Comparison of ENCODE assay signal across 21 cellular contexts in the genomic region with DNA sequence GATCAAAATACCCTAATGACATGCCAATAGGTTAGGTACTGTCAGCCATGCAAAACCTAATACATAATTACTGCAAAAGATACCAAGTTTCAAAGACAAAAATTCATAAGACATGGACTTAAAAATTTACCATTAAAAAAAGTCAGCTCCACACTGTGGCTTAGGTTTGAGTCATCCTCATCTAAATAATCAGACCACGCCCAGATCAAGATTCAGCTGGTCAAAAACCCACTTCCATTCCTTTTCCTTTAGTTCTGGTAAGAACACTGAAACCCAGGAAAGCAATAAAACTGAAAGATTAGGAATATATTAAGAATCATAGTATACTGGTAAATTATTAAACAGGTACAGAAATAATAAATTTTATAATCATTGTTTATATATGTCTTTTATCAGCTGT.
A peak's percentile ranks its signal among the peaks of the same experiment; 100 is the strongest.
DNase-seq lines count a peak whose midpoint lies in the region; ATAC-seq and TF ChIP-seq lines count a peak whose summit lies in the region.
"Had no signal": no experiment of that assay in that cellular context is flagged by ENCODE, and none has a peak within 500 bp of the region (broad histone marks: within the 10 kb centered on the region; RNA-seq: fewer than 3 reads in every experiment).

No MANE protein-coding gene starts in this region.

- H4K20me1 ChIP-seq in PC-3 (ENCODE audit: low read length) (no peaks in the 10 kb centered on the region), fibroblast of lung (ENCODE audit: control insufficient read depth, extremely low read depth, insufficient read depth, low read length) (no peaks in the 10 kb centered on the region)

- H3K4me3 Mint-ChIP-seq in activated naive CD8-positive, alpha-beta T cell, result no peak overlapping the region
- H3K4me3 Mint-ChIP-seq in activated naive CD8-positive, alpha-beta T cell treated with anti-CD3 and anti-CD28 coated beads for 36 hours, result no peak overlapping the region
- H3K4me3 Mint-ChIP-seq in Caco-2 (ENCODE audit: unreplicated experiment), result no peak overlapping the region
- H3K4me3 Mint-ChIP-seq: activated T-cell treated with anti-CD3 and anti-CD28 coated beads, Interleukin-2, amount 50 U/mL, for 4 hours; endodermal cell; stimulated activated naive CD8-positive, alpha-beta T cell treated with anti-CD3 and anti-CD28 coated beads, Interleukin-15, Interleukin-2, amounts not matched to agents 100 ng/mL and 50 ng/mL, for 24 hours had no signal

- H3K4me1 ChIP-seq in PC-3 (ENCODE audit: insufficient read depth, low read length) (peaks cover 4% of the 10 kb centered on the region; the same call in 1 of the 2 replicates), fibroblast of lung (ENCODE audit: control insufficient read depth, extremely low read depth, insufficient read depth, low read length) (peaks cover 3% of the 10 kb centered on the region), Caco-2 (no peaks in the 10 kb centered on the region)

- peaks cover 62% of the 10 kb centered on the region for H3K4me1 Mint-ChIP-seq in activated naive CD8-positive, alpha-beta T cell (ENCODE audit: low read depth)
- peaks cover 62% of the 10 kb centered on the region for H3K4me1 Mint-ChIP-seq in activated naive CD8-positive, alpha-beta T cell treated with anti-CD3 and anti-CD28 coated beads for 36 hours
- no peaks in the 10 kb centered on the region for H3K4me1 Mint-ChIP-seq in Caco-2 (ENCODE audit: low read depth, unreplicated experiment)
- H3K4me1 Mint-ChIP-seq: endodermal cell had no signal

- peak overlapping the region; percentile 16 for H3K27ac Mint-ChIP-seq in activated naive CD8-positive, alpha-beta T cell
- H3K27ac Mint-ChIP-seq in activated naive CD8-positive, alpha-beta T cell treated with anti-CD3 and anti-CD28 coated beads for 36 hours, result no peak overlapping the region
- no peak overlapping the region for H3K27ac Mint-ChIP-seq in Caco-2 (ENCODE audit: unreplicated experiment)
- H3K27ac Mint-ChIP-seq: endodermal cell had no signal

- H3K4me2 ChIP-seq in PC-3 (ENCODE audit: low read length) (no peak overlapping the region), fibroblast of lung (ENCODE audit: extremely low read depth, insufficient read depth, low read length) (no peak overlapping the region)

- no peaks in the 10 kb centered on the region for H3K9me2 ChIP-seq in PC-3 (replicated peaks; ENCODE audit: low read length)

- H3K36me3 ChIP-seq in PC-3 (ENCODE audit: low read depth, low read length) (no peaks in the 10 kb centered on the region), fibroblast of lung (ENCODE audit: control insufficient read depth, insufficient read depth, low read length) (peaks cover 2% of the 10 kb centered on the region), Caco-2 (ENCODE audit: control insufficient read depth, insufficient read depth, low read length) (no peaks in the 10 kb centered on the region)

- H3K27me3 Mint-ChIP-seq in activated naive CD8-positive, alpha-beta T cell, result no peaks in the 10 kb centered on the region
- no peaks in the 10 kb centered on the region for H3K27me3 Mint-ChIP-seq in activated naive CD8-positive, alpha-beta T cell treated with anti-CD3 and anti-CD28 coated beads for 36 hours
- H3K27me3 Mint-ChIP-seq in Caco-2 (ENCODE audit: insufficient read depth, unreplicated experiment), result no peaks in the 10 kb centered on the region
- H3K27me3 Mint-ChIP-seq: stimulated activated naive CD8-positive, alpha-beta T cell treated with anti-CD3 and anti-CD28 coated beads, Interleukin-15, Interleukin-2, amounts not matched to agents 100 ng/mL and 50 ng/mL, for 24 hours had no signal

- H3K79me2 ChIP-seq in PC-3 (ENCODE audit: low read length) (no peaks in the 10 kb centered on the region), fibroblast of lung (ENCODE audit: control insufficient read depth, insufficient read depth, low read length) (no peaks in the 10 kb centered on the region)

- ATAC-seq in PC-3 (0 out of 2 replicates have a peak, but pooled peaks have one; percentile 24), GM18858 (IDR thresholded peaks at IDR 0.05; ENCODE audit: unreplicated experiment) (no peak)
- ATAC-seq: HepG2, right cardiac atrium had no signal

- no peak overlapping the region for H3K4me3 ChIP-seq in PC-3 (ENCODE audit: low read length)
- H3K4me3 ChIP-seq in fibroblast of lung (replicated peaks in 1 of 4; ENCODE audit: control extremely low read depth in 1 of 4, insufficient read depth in 1 of 4, low read depth in 3 of 4, low read length in 4 of 4), result no peak overlapping the region
- no peak overlapping the region for H3K4me3 ChIP-seq in Caco-2 (ENCODE audit: low read depth, low read length)
- H3K4me3 ChIP-seq: upper lobe of left lung had no signal

- H3K9me3 ChIP-seq in PC-3 (ENCODE audit: low read length) (no peaks in the 10 kb centered on the region), fibroblast of lung (ENCODE audit: control insufficient read depth, insufficient read depth, low read depth, low read length) (no peaks in the 10 kb centered on the region), Caco-2 (no peaks in the 10 kb centered on the region)
- H3K9me3 ChIP-seq: upper lobe of left lung had no signal

- H3K9ac ChIP-seq in PC-3 (ENCODE audit: low read length) (no peak overlapping the region), fibroblast of lung (ENCODE audit: insufficient read depth, low read length) (no peak overlapping the region)

- intact Hi-C loops in PC-3 (cut with micrococcal nuclease), result no loop called here
- intact Hi-C loops in Caco-2 (cut with micrococcal nuclease; ENCODE audit: unreplicated experiment), result no loop called here

- DNase-seq in activated naive CD8-positive, alpha-beta T cell treated with anti-CD3 and anti-CD28 coated beads for 36 hours, result no peak
- peak; percentile 19 for DNase-seq in PC-3
- DNase-seq in fibroblast of lung (ENCODE audit: low read depth in 2 of 2), result peak; percentile 48 to 52
- DNase-seq in NCI-H2029 treated with DMSO at 0.1 percent for 48 hours (lab: John Stamatoyannopoulos, UW), result no peak
- DNase-seq in Caco-2, result no peak
- no peak for DNase-seq in dermis blood vessel endothelial cell
- DNase-seq: ACHN; activated CD4-positive, alpha-beta T cell treated with anti-CD3 and anti-CD28 coated beads for 48 hours; activated T-cell treated with anti-CD3 and anti-CD28 coated beads, Interleukin-2, amount 50 U/mL, for 4 hours; endodermal cell; foreskin melanocyte; NCI-H1092; NCI-H2107; NCI-H526; nucleus accumbens; right cardiac atrium; upper lobe of left lung had no signal

- TF ChIP-seq CTCF in PC-3 (conservative IDR thresholded peaks at IDR 0.05; ENCODE audit: low read depth, low read length) (no peak), fibroblast of lung (conservative IDR thresholded peaks at IDR 0.05 in 1 of 2, IDR thresholded peaks at IDR 0.05 in 1 of 2; ENCODE audit: low read depth in 1 of 2, low read length in 2 of 2) (no peak), Caco-2 (IDR thresholded peaks at IDR 0.05; ENCODE audit: insufficient read depth in 1 of 2, low read depth in 1 of 2, low read length in 1 of 2, severe bottlenecking in 1 of 2, unreplicated experiment in 1 of 2) (no peak)

- no peaks in the 10 kb centered on the region for H3K9me3 Mint-ChIP-seq in activated naive CD8-positive, alpha-beta T cell (ENCODE audit: low read depth)
- H3K9me3 Mint-ChIP-seq in activated naive CD8-positive, alpha-beta T cell treated with anti-CD3 and anti-CD28 coated beads for 36 hours, result peaks cover 17% of the 10 kb centered on the region
- H3K9me3 Mint-ChIP-seq in Caco-2 (ENCODE audit: unreplicated experiment), result no peaks in the 10 kb centered on the region
- H3K9me3 Mint-ChIP-seq: activated T-cell treated with anti-CD3 and anti-CD28 coated beads, Interleukin-2, amount 50 U/mL, for 4 hours; endodermal cell had no signal

- H2AFZ ChIP-seq in PC-3 (ENCODE audit: low read length), result no peak overlapping the region
- H2AFZ ChIP-seq in fibroblast of lung (ENCODE audit: low read length), result no peak overlapping the region

- POLR2A ChIA-PET in PC-3 (lab: Charles Lee; ENCODE audit: unreplicated experiment) (interaction anchor here (0.5 kb wide), 1 partner anchor 81 kb away, joined by 3 read pairs; no protein-coding TSS in a partner anchor), Caco-2 (lab: Charles Lee) (no interaction called here)

- CTCF ChIA-PET in PC-3 (lab: Charles Lee), result interaction anchor here (0.6 kb wide), 1 partner anchor 207 kb away, joined by 5 read pairs; no protein-coding TSS in a partner anchor
- CTCF ChIA-PET in Caco-2 (lab: Charles Lee), result no interaction called here

- H3K27ac ChIP-seq in PC-3 (ENCODE audit: low read length) (no peak overlapping the region), fibroblast of lung (ENCODE audit: insufficient read depth, low read length) (no peak overlapping the region)
- H3K27ac ChIP-seq: upper lobe of left lung had no signal

- no peaks in the 10 kb centered on the region for H3F3A ChIP-seq in PC-3 (ENCODE audit: low read length, unreplicated experiment)

- BruUV-seq in PC-3 (replicated peaks; lab: Mats Ljungman, UMichigan) (no TSS peak), Caco-2 (replicated peaks; lab: Mats Ljungman, UMichigan) (no TSS peak)

- H3K27me3 ChIP-seq in PC-3 (ENCODE audit: low read length), result no peaks in the 10 kb centered on the region
- H3K27me3 ChIP-seq in fibroblast of lung (ENCODE audit: control insufficient read depth, insufficient read depth, low read length), result no peaks in the 10 kb centered on the region
- no peaks in the 10 kb centered on the region for H3K27me3 ChIP-seq in Caco-2 (replicated peaks; ENCODE audit: control insufficient read depth, insufficient read depth, low read length)
- H3K27me3 ChIP-seq: upper lobe of left lung had no signal

- peaks cover 12% of the 10 kb centered on the region for H3K36me3 Mint-ChIP-seq in activated naive CD8-positive, alpha-beta T cell
- peaks cover 38% of the 10 kb centered on the region for H3K36me3 Mint-ChIP-seq in activated naive CD8-positive, alpha-beta T cell treated with anti-CD3 and anti-CD28 coated beads for 36 hours
- H3K36me3 Mint-ChIP-seq in Caco-2 (ENCODE audit: insufficient read depth, unreplicated experiment), result no peaks in the 10 kb centered on the region

Comparison
In these comparisons a context has a peak if more than half of its experiments do, and no peak if none do; other contexts are left out.
1. DNase-seq: peak in PC-3 (single experiment) and fibroblast of lung (2 of 2); none in activated naive CD8-positive, alpha-beta T cell treated with anti-CD3 and anti-CD28 coated beads for 36 hours (single experiment), NCI-H2029 treated with DMSO at 0.1 percent for 48 hours (single experiment), Caco-2 (0 of 2) and dermis blood vessel endothelial cell (single experiment).